Comparison of ENCODE assay signal across 13 cellular contexts in the genomic region with DNA sequence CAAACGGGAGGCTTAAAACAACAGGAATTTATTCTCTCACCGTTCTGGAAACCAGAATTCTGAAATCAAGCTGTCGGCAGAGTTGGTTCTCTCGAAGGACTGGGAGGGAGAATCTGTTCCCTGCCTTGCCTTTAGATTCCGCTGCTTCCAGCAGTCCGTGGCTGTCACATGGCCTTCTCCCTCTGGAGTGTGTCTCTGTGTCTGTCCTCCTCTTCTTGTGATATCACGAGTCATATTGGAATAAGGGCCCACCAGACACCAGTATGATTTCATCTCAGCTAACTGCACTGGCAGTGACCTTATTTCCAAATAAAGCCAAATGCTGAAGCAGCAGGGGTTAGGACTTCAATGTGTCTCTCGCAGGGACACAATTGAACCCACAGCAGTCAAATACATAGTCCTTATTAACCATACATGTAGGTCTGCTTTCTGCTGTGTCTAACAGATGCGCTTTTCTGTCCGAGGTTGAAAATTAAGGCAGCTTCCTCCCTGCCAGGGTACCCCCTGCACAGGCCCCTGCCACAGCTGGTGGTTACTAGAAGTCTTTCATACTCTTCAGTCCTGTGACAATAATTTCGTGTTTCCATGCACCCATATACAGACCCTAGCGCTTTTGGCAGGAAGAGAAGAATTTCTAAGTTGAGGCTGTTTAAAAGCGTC.
DNase-seq lines count a peak whose midpoint lies in the region; ATAC-seq, FAIRE-seq and TF ChIP-seq lines count a peak whose summit lies in the region.
"Had no signal": no experiment of that assay in that cellular context is flagged by ENCODE, and none has a peak within 500 bp of the region (broad histone marks: within the 10 kb centered on the region; RNA-seq: fewer than 3 reads in every experiment).

No MANE protein-coding gene starts in this region.

- H3K4me3 ChIP-seq in HL-60 (replicated peaks; ENCODE audit: insufficient read depth, low read length): no peak overlapping the region
- no peak overlapping the region for H3K4me3 ChIP-seq in left ventricle myocardium inferior
- peak overlapping the region in 1 of 3 donors; percentile 29 for H3K4me3 ChIP-seq in skeletal muscle tissue (ENCODE audit: low read length in 3 of 3)

- H3K9me3 Mint-ChIP-seq in CD14-positive monocyte: peaks cover 0 to 4% (median 0%) of the 10 kb centered on the region in 7 donors

- no peak for FAIRE-seq in RCC 7860 (lab: Jason Lieb, UNC)

- no peak overlapping the region for H3K27ac Mint-ChIP-seq in CD14-positive monocyte
- H3K27ac Mint-ChIP-seq: activated CD4-positive, alpha-beta T cell treated with anti-CD3 and anti-CD28 coated beads for 36 hours had no signal

- peak overlapping the region in 1 of 3 donors; percentile 63 for H3K9ac ChIP-seq in skeletal muscle tissue (ENCODE audit: low read depth in 1 of 3, low read length in 3 of 3)

- no peak for TF ChIP-seq CTCF in HL-60 (IDR thresholded peaks at IDR 0.05; ENCODE audit: insufficient read depth, low read length)
- no peak for TF ChIP-seq CTCF in left ventricle myocardium inferior (IDR thresholded peaks at IDR 0.05; ENCODE audit: borderline replicate concordance)
- no peak for TF ChIP-seq CTCF in CD14-positive monocyte (IDR thresholded peaks at IDR 0.05)

- no peak for DNase-seq in HL-60 (ENCODE audit: low read depth in 1 of 2, low spot score in 1 of 2)
- peak; percentile 25 for DNase-seq in RCC 7860 (ENCODE audit: low spot score)
- no peak for DNase-seq in left ventricle myocardium inferior
- no peak for DNase-seq in CD14-positive monocyte (ENCODE audit: low spot score)
- DNase-seq in HuH-7.5 (ENCODE audit: low spot score): no peak
- no peak for DNase-seq in middle frontal gyrus (ENCODE audit: extremely low spot score, low spot score)
- DNase-seq: activated CD4-positive, alpha-beta T cell treated with anti-CD3 and anti-CD28 coated beads for 36 hours; brain microvascular endothelial cell; CD4-positive, CD25-positive, alpha-beta regulatory T cell; GF-D8; stimulated activated CD4-positive, alpha-beta T cell treated with anti-CD3 and anti-CD28 coated beads, Interleukin-12 subunit alpha, Interleukin-12 subunit beta, amount 100 ng/mL, for 4 hours had no signal

- H3K9me3 ChIP-seq in left ventricle myocardium inferior (replicated peaks) (no peaks in the 10 kb centered on the region), skeletal muscle tissue (ENCODE audit: control insufficient read depth in 3 of 3, low read length in 3 of 3) (no peaks in the 10 kb centered on the region)

- H3K36me3 Mint-ChIP-seq in CD14-positive monocyte: peaks cover 0 to 8% of the 10 kb centered on the region in 2 donors
- H3K36me3 Mint-ChIP-seq: CD4-positive, CD25-positive, alpha-beta regulatory T cell had no signal

- peaks cover 10 to 11% (median 11%) of the 10 kb centered on the region in 3 donors for H3K27me3 Mint-ChIP-seq in CD14-positive monocyte (ENCODE audit: low read depth in 3 of 3)

- no peaks in the 10 kb centered on the region for H3K27me3 ChIP-seq in HL-60 (ENCODE audit: insufficient read depth, poor library complexity, severe bottlenecking)
- no peaks in the 10 kb centered on the region for H3K27me3 ChIP-seq in left ventricle myocardium inferior (ENCODE audit: low read depth)
- no peaks in the 10 kb centered on the region for H3K27me3 ChIP-seq in skeletal muscle tissue (ENCODE audit: control insufficient read depth in 3 of 3, insufficient read depth in 3 of 3, low read length in 3 of 3)
- H3K27me3 ChIP-seq: brain microvascular endothelial cell had no signal

- no peaks in the 10 kb centered on the region for H3K36me3 ChIP-seq in left ventricle myocardium inferior
- H3K36me3 ChIP-seq in skeletal muscle tissue (ENCODE audit: control insufficient read depth in 3 of 3, insufficient read depth in 3 of 3, low read length in 3 of 3): no peaks in the 10 kb centered on the region
- H3K36me3 ChIP-seq: brain microvascular endothelial cell had no signal

- ATAC-seq in GM18517 (IDR thresholded peaks at IDR 0.05; ENCODE audit: unreplicated experiment): no peak
- ATAC-seq: activated CD4-positive, alpha-beta T cell treated with anti-CD3 and anti-CD28 coated beads for 36 hours had no signal

- H3K27ac ChIP-seq in HL-60 (replicated peaks): peak overlapping the region; percentile 15
- H3K27ac ChIP-seq in left ventricle myocardium inferior (replicated peaks): peak overlapping the region; percentile 59
- H3K27ac ChIP-seq in skeletal muscle tissue (ENCODE audit: low read depth, low read length): peak overlapping the region; percentile 43
- H3K27ac ChIP-seq: brain microvascular endothelial cell had no signal

- no peak overlapping the region for H3K4me3 Mint-ChIP-seq in CD14-positive monocyte
- H3K4me3 Mint-ChIP-seq: activated CD4-positive, alpha-beta T cell treated with anti-CD3 and anti-CD28 coated beads for 36 hours; CD4-positive, CD25-positive, alpha-beta regulatory T cell had no signal

- intact Hi-C loops in left ventricle myocardium inferior (cut with micrococcal nuclease) (no loop called here), CD14-positive monocyte (cut with micrococcal nuclease) (no loop called here)

- H3K4me1 ChIP-seq in left ventricle myocardium inferior: peaks cover 87% of the 10 kb centered on the region
- peaks cover 72 to 84% (median 78%) of the 10 kb centered on the region in 3 donors for H3K4me1 ChIP-seq in skeletal muscle tissue (ENCODE audit: control insufficient read depth in 3 of 3, insufficient read depth in 3 of 3, low read length in 3 of 3)

- H3K4me1 Mint-ChIP-seq in CD14-positive monocyte: peaks cover 49% of the 10 kb centered on the region
